ENCODE assay signal across 12 cellular contexts in genomic region chr15:28889871-28890270, GRCh38. TPM values are rescaled to one million over a fixed set of nuclear protein-coding genes. Genes with fewer than 3 reads are reported as not detected.
DNase-seq lines count a peak whose midpoint lies in the region; ATAC-seq and TF ChIP-seq lines count a peak whose summit lies in the region.
"Not testable (repeated sequence)": the region's sequence is repeated elsewhere in the genome, so short reads cannot be mapped to it uniquely, and the experiment has no call there.
"Had no signal": no experiment of that assay in that cellular context is flagged by ENCODE, and none has a peak within 500 bp of the region (broad histone marks: within the 10 kb centered on the region; RNA-seq: fewer than 3 reads in every experiment).

No MANE protein-coding gene starts in this region.

- not testable (repeated sequence) for H3K27me3 Mint-ChIP-seq in T-helper 17 cell; activated T-cell treated with anti-CD3 and anti-CD28 coated beads, Interleukin-2, amount 50 U/mL, for 24 hours; activated naive CD8-positive, alpha-beta T cell treated with anti-CD3 and anti-CD28 coated beads, Interleukin-2, amount 10 ng/mL, durations not matched to agents 7 days and 5 days; naive thymus-derived CD8-positive, alpha-beta T cell; stimulated activated naive CD8-positive, alpha-beta T cell treated with anti-CD3 and anti-CD28 coated beads, Interleukin-15, amount 100 ng/mL, for 72 hours
- peaks cover 0 to 20% of the 10 kb centered on the region in 2 donors for H3K27me3 Mint-ChIP-seq in effector memory CD8-positive, alpha-beta T cell

- H3K9ac ChIP-seq in BLaER1; DND-41 (ENCODE audit: low read depth, low read length): not testable (repeated sequence)

- ATAC-seq in DND-41 (ENCODE audit: insufficient read depth, low read depth); T-helper 17 cell; activated naive CD8-positive, alpha-beta T cell treated with anti-CD3 and anti-CD28 coated beads, Interleukin-2, amount 10 ng/mL, durations not matched to agents 7 days and 5 days (ENCODE audit: low read depth); effector memory CD8-positive, alpha-beta T cell (replicated peaks); naive thymus-derived CD8-positive, alpha-beta T cell; stimulated activated naive CD8-positive, alpha-beta T cell treated with anti-CD3 and anti-CD28 coated beads, Interleukin-15, amount 100 ng/mL, for 72 hours: not testable (repeated sequence)

- not testable (repeated sequence) for DNase-seq in DND-41; T-helper 17 cell; activated T-cell treated with anti-CD3 and anti-CD28 coated beads, Interleukin-2, amount 50 U/mL, for 24 hours; activated naive CD8-positive, alpha-beta T cell treated with anti-CD3 and anti-CD28 coated beads, Interleukin-2, amount 10 ng/mL, durations not matched to agents 7 days and 5 days; effector memory CD8-positive, alpha-beta T cell; naive thymus-derived CD8-positive, alpha-beta T cell; stimulated activated naive CD8-positive, alpha-beta T cell treated with anti-CD3 and anti-CD28 coated beads, Interleukin-15, amount 100 ng/mL, for 72 hours

- peak overlapping the region; percentile 98 for H3K27ac Mint-ChIP-seq in T-helper 17 cell
- H3K27ac Mint-ChIP-seq in activated T-cell treated with anti-CD3 and anti-CD28 coated beads, Interleukin-2, amount 50 U/mL, for 24 hours = peak overlapping the region; percentile 87
- H3K27ac Mint-ChIP-seq in activated naive CD8-positive, alpha-beta T cell treated with anti-CD3 and anti-CD28 coated beads, Interleukin-2, amount 10 ng/mL, durations not matched to agents 7 days and 5 days = peak overlapping the region; percentile 96
- H3K27ac Mint-ChIP-seq in effector memory CD8-positive, alpha-beta T cell = peak overlapping the region; percentile 55 to 89
- H3K27ac Mint-ChIP-seq in naive thymus-derived CD8-positive, alpha-beta T cell = peak overlapping the region; percentile 96 to 100 (median 99)
- peak overlapping the region; percentile 98 for H3K27ac Mint-ChIP-seq in stimulated activated naive CD8-positive, alpha-beta T cell treated with anti-CD3 and anti-CD28 coated beads, Interleukin-15, amount 100 ng/mL, for 72 hours

- H3K27me3 ChIP-seq in BLaER1; DND-41 (ENCODE audit: insufficient read depth, low read length, poor library complexity): not testable (repeated sequence)

- H3K4me3 Mint-ChIP-seq in T-helper 17 cell; activated T-cell treated with anti-CD3 and anti-CD28 coated beads, Interleukin-2, amount 50 U/mL, for 24 hours: not testable (repeated sequence)
- peak overlapping the region; percentile 62 for H3K4me3 Mint-ChIP-seq in activated naive CD8-positive, alpha-beta T cell treated with anti-CD3 and anti-CD28 coated beads, Interleukin-2, amount 10 ng/mL, durations not matched to agents 7 days and 5 days
- peak overlapping the region in 1 of 2 donors; percentile 58 for H3K4me3 Mint-ChIP-seq in effector memory CD8-positive, alpha-beta T cell
- H3K4me3 Mint-ChIP-seq in naive thymus-derived CD8-positive, alpha-beta T cell = peak overlapping the region; percentile 43 to 96 (median 92)
- peak overlapping the region; percentile 81 to 87 for H3K4me3 Mint-ChIP-seq in stimulated activated naive CD8-positive, alpha-beta T cell treated with anti-CD3 and anti-CD28 coated beads, Interleukin-15, amount 100 ng/mL, for 72 hours

- H3K36me3 Mint-ChIP-seq in T-helper 17 cell (ENCODE audit: low read depth); activated T-cell treated with anti-CD3 and anti-CD28 coated beads, Interleukin-2, amount 50 U/mL, for 24 hours (ENCODE audit: low read depth); activated naive CD8-positive, alpha-beta T cell treated with anti-CD3 and anti-CD28 coated beads, Interleukin-2, amount 10 ng/mL, durations not matched to agents 7 days and 5 days; effector memory CD8-positive, alpha-beta T cell (ENCODE audit: insufficient read depth); naive thymus-derived CD8-positive, alpha-beta T cell: not testable (repeated sequence)

- H3K9me3 ChIP-seq in BLaER1; DND-41 (ENCODE audit: insufficient read depth, low read length, severe bottlenecking); T-helper 17 cell (ENCODE audit: control insufficient read depth, low read length, poor library complexity, severe bottlenecking): not testable (repeated sequence)

- not testable (repeated sequence) for H3K4me3 ChIP-seq in BLaER1; DND-41 (ENCODE audit: low read depth in 1 of 2, low read length in 2 of 2)

- not testable (repeated sequence) for H3K79me2 ChIP-seq in DND-41 (ENCODE audit: insufficient read depth, low read length)

- peaks cover 64% of the 10 kb centered on the region for H4K20me1 ChIP-seq in BLaER1
- H4K20me1 ChIP-seq in DND-41 (ENCODE audit: insufficient read depth, low read length) = not testable (repeated sequence)

- not testable (repeated sequence) for H3K36me3 ChIP-seq in BLaER1; DND-41 (ENCODE audit: insufficient read depth, low read length)

- peaks cover 48% of the 10 kb centered on the region for H3K4me1 Mint-ChIP-seq in T-helper 17 cell
- peaks cover 75% of the 10 kb centered on the region for H3K4me1 Mint-ChIP-seq in activated T-cell treated with anti-CD3 and anti-CD28 coated beads, Interleukin-2, amount 50 U/mL, for 24 hours (ENCODE audit: low read depth)
- peaks cover 46% of the 10 kb centered on the region for H3K4me1 Mint-ChIP-seq in activated naive CD8-positive, alpha-beta T cell treated with anti-CD3 and anti-CD28 coated beads, Interleukin-2, amount 10 ng/mL, durations not matched to agents 7 days and 5 days
- H3K4me1 Mint-ChIP-seq in effector memory CD8-positive, alpha-beta T cell (ENCODE audit: low read depth in 2 of 2) = peaks cover 27 to 33% of the 10 kb centered on the region in 2 donors
- peaks cover 55 to 82% (median 77%) of the 10 kb centered on the region in 4 donors for H3K4me1 Mint-ChIP-seq in naive thymus-derived CD8-positive, alpha-beta T cell
- H3K4me1 Mint-ChIP-seq in stimulated activated naive CD8-positive, alpha-beta T cell treated with anti-CD3 and anti-CD28 coated beads, Interleukin-15, amount 100 ng/mL, for 72 hours = peaks cover 77% of the 10 kb centered on the region

- H3K27ac ChIP-seq in BLaER1 = 0 out of 2 replicates have a peak overlapping the region, but pooled peaks have one; percentile 26
- peak overlapping the region; percentile 62; the same call in 1 of the 2 replicates for H3K27ac ChIP-seq in DND-41 (ENCODE audit: low read length)

- not testable (repeated sequence) for TF ChIP-seq CTCF in DND-41 (IDR thresholded peaks at IDR 0.05; ENCODE audit: borderline replicate concordance, extremely low read depth, low read length, poor library complexity, severe bottlenecking)

- POLR2A ChIA-PET in activated naive CD8-positive, alpha-beta T cell treated with anti-CD3 and anti-CD28 coated beads, Interleukin-2, amount 10 ng/mL, durations not matched to agents 7 days and 5 days (lab: Charles Lee) = not testable (repeated sequence)
- POLR2A ChIA-PET in naive thymus-derived CD8-positive, alpha-beta T cell (lab: Charles Lee) = interaction anchor here (0.6 to 7.2 kb wide), 7 partner anchors 9 to 76 kb away, joined by 3 to 62 read pairs (median 5); no protein-coding TSS in a partner anchor

- H3K4me1 ChIP-seq in BLaER1 = peaks cover 67% of the 10 kb centered on the region
- H3K4me1 ChIP-seq in DND-41 (ENCODE audit: insufficient read depth, low read length) = peaks cover 20% of the 10 kb centered on the region

- not testable (repeated sequence) for H3K9me3 Mint-ChIP-seq in activated T-cell treated with anti-CD3 and anti-CD28 coated beads, Interleukin-2, amount 50 U/mL, for 24 hours; activated naive CD8-positive, alpha-beta T cell treated with anti-CD3 and anti-CD28 coated beads, Interleukin-2, amount 10 ng/mL, durations not matched to agents 7 days and 5 days; effector memory CD8-positive, alpha-beta T cell; naive thymus-derived CD8-positive, alpha-beta T cell; stimulated activated naive CD8-positive, alpha-beta T cell treated with anti-CD3 and anti-CD28 coated beads, Interleukin-15, amount 100 ng/mL, for 72 hours

- H3K4me2 ChIP-seq in BLaER1 = peak overlapping the region; percentile 61
- not testable (repeated sequence) for H3K4me2 ChIP-seq in DND-41 (ENCODE audit: insufficient read depth, low read length)

- H2AFZ ChIP-seq in DND-41 (ENCODE audit: low read depth, low read length) = not testable (repeated sequence)

RNA-seq across cellular contexts. Expression of gene APBA2, which starts 4.1 kb away (rescaled TPM):
- 10 to 100 TPM; 27.1 to 28.9 TPM for total RNA-seq in T-helper 17 cell
- 10 to 100 TPM; 65.1 to 66.0 TPM for total RNA-seq in activated naive CD8-positive, alpha-beta T cell treated with anti-CD3 and anti-CD28 coated beads, Interleukin-2, amount 10 ng/mL, durations not matched to agents 7 days and 5 days
- total RNA-seq in naive thymus-derived CD8-positive, alpha-beta T cell = 100 to 1,000 TPM; 206 to 216 TPM
- 100 to 1,000 TPM in 1 of 3 donors, 10 to 100 TPM in 2; 75.5 to 164 (median 95.1) TPM for polyA plus RNA-seq in naive thymus-derived CD8-positive, alpha-beta T cell
- total RNA-seq: PC-9 had no signal

RNA-seq across cellular contexts. Expression of gene GOLGA6L7, which starts 41.4 kb away (rescaled TPM):
- not detected for total RNA-seq in T-helper 17 cell
- not detected for total RNA-seq in activated naive CD8-positive, alpha-beta T cell treated with anti-CD3 and anti-CD28 coated beads, Interleukin-2, amount 10 ng/mL, durations not matched to agents 7 days and 5 days
- total RNA-seq in naive thymus-derived CD8-positive, alpha-beta T cell = not detected
- not detected for polyA plus RNA-seq in naive thymus-derived CD8-positive, alpha-beta T cell
- total RNA-seq: GM12878, H4, M059J, PC-9 had no signal
- polyA plus RNA-seq: GM12878 had no signal
